ENCODE assay signal across 1 cellular context in the genomic region with DNA sequence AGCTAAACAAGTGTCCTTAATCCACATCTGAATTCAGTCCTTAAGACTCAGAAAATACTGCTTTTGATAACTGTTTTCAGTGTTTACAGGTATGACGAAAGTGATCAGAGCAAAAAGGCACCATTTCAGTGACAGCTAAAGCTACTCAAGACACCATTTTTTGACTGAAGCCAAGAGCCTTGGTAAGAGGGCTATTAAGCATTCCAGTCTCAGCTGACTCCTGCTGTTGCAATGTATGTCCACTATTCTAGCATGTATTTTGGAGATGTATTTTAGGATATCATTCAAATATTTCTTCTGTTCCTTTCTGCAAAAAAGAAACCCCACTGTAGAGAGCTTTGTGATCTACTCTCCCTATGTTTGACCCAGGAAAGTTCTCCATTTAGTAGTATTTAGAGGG.
TF ChIP-seq lines count a peak whose summit lies in the region.

No MANE protein-coding gene starts in this region.

TF ChIP-seq in K562, 482 proteins besides CTCF, POLR2A, EP300 and RAD21:
- TF ChIP-seq SAFB (IDR thresholded peaks at IDR 0.05; ENCODE audit: borderline replicate concordance, low read depth, low read length) = no peak
- TF ChIP-seq, protein P1, sequence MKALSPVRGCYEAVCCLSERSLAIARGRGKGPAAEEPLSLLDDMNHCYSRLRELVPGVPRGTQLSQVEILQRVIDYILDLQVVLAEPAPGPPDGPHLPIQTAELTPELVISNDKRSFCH (CRISPR knock-in tag; IDR thresholded peaks at IDR 0.05) = no peak
- TF ChIP-seq, protein P1 (tag; IDR thresholded peaks at IDR 0.05) = no peak
- TF ChIP-seq RFX1 (IDR thresholded peaks at IDR 0.05) = no peak
- no peak for TF ChIP-seq NFYB (IDR thresholded peaks at IDR 0.05; ENCODE audit: extremely low read depth, insufficient read length)
- TF ChIP-seq ZNF146 (CRISPR knock-in tag; IDR thresholded peaks at IDR 0.05; ENCODE audit: unreplicated experiment) = no peak
- no peak for TF ChIP-seq DNMT1 (IDR thresholded peaks at IDR 0.05)
- no peak for TF ChIP-seq ZNF316 (IDR thresholded peaks at IDR 0.05)
- no peak for TF ChIP-seq KLF16 (IDR thresholded peaks at IDR 0.05)
- TF ChIP-seq HDAC3 (IDR thresholded peaks at IDR 0.05; ENCODE audit: borderline replicate concordance, partially characterized antibody) = no peak
